ENCODE assay signal across 1 cellular context in genomic region chr16:316741-317464, GRCh38.
TF ChIP-seq lines count a peak whose summit lies in the region.

No MANE protein-coding gene starts in this region.

TF ChIP-seq in H1, 55 proteins besides CTCF, POLR2A, EP300 and RAD21:
- no peak for TF ChIP-seq SP4 (IDR thresholded peaks at IDR 0.05; ENCODE audit: low read length)
- TF ChIP-seq SP2 (IDR thresholded peaks at IDR 0.05; ENCODE audit: low read length): no peak
- TF ChIP-seq HDAC6 (IDR thresholded peaks at IDR 0.05; ENCODE audit: low read depth, low read length): no peak
- TF ChIP-seq JUND (IDR thresholded peaks at IDR 0.05; ENCODE audit: low read length): no peak
- TF ChIP-seq PHF8 (conservative IDR thresholded peaks at IDR 0.05; ENCODE audit: low read depth, low read length): no peak
- no peak for TF ChIP-seq FOSL1 (IDR thresholded peaks at IDR 0.05; ENCODE audit: insufficient read depth, low read depth, low read length)
- no peak for TF ChIP-seq EGR1 (IDR thresholded peaks at IDR 0.05; ENCODE audit: borderline replicate concordance, low read depth, low read length)
- no peak for TF ChIP-seq CREB1 (IDR thresholded peaks at IDR 0.05)
- TF ChIP-seq YY1 (IDR thresholded peaks at IDR 0.05; ENCODE audit: low read depth, low read length): no peak
- TF ChIP-seq TBP (IDR thresholded peaks at IDR 0.05; ENCODE audit: low read depth, low read length): no peak
- no peak for TF ChIP-seq CTBP2 (IDR thresholded peaks at IDR 0.05; ENCODE audit: borderline replicate concordance, insufficient read depth, insufficient read length, low read length)
- no peak for TF ChIP-seq SAP30 (IDR thresholded peaks at IDR 0.05; ENCODE audit: insufficient read depth, insufficient replicate concordance, low read length)
- no peak for TF ChIP-seq SIX5 (IDR thresholded peaks at IDR 0.05; ENCODE audit: low read depth, low read length)
- no peak for TF ChIP-seq TEAD4 (IDR thresholded peaks at IDR 0.05; ENCODE audit: low read depth, low read length)
- no peak for TF ChIP-seq SP1 (IDR thresholded peaks at IDR 0.05; ENCODE audit: low read depth, low read length)
- TF ChIP-seq RFX5 (IDR thresholded peaks at IDR 0.05; ENCODE audit: borderline replicate concordance, low read depth, low read length): no peak
TF ChIP-seq in H1: peak in this region for 0.
